ENCODE assay signal across 18 cellular contexts in genomic region chrX:97524340-97524739, GRCh38.
DNase-seq lines count a peak whose midpoint lies in the region; ATAC-seq, FAIRE-seq and TF ChIP-seq lines count a peak whose summit lies in the region.
"Had no signal": no experiment of that assay in that cellular context is flagged by ENCODE, and none has a peak within 500 bp of the region (broad histone marks: within the 10 kb centered on the region; RNA-seq: fewer than 3 reads in every experiment).

No MANE protein-coding gene starts in this region.

- POLR2A ChIA-PET in endothelial cell of umbilical vein (lab: Charles Lee) = interaction anchor here (1.0 kb wide), 1 partner anchor 39 kb away, joined by 3 read pairs; no protein-coding TSS in a partner anchor

- TF ChIP-seq CTCF in endothelial cell of umbilical vein (IDR thresholded peaks at IDR 0.05; ENCODE audit: extremely low read depth in 1 of 2, insufficient read depth in 1 of 2, low read depth in 1 of 2, low read length in 2 of 2) (no peak), type B pancreatic cell (conservative IDR thresholded peaks at IDR 0.05) (no peak)

- peaks cover 35% of the 10 kb centered on the region for H3K4me1 ChIP-seq in endothelial cell of umbilical vein (ENCODE audit: control insufficient read depth, extremely low read depth, insufficient read depth, low read length)
- H3K4me1 ChIP-seq: BE2C had no signal

- peak overlapping the region in 1 of 3 experiments; percentile 45 for H3K4me3 ChIP-seq in endothelial cell of umbilical vein (replicated peaks in 1 of 3; ENCODE audit: insufficient read depth in 1 of 3, low read depth in 1 of 3, low read length in 3 of 3)
- H3K4me3 ChIP-seq: GM23338 had no signal

- no peaks in the 10 kb centered on the region for H3K27me3 ChIP-seq in endothelial cell of umbilical vein (ENCODE audit: control insufficient read depth in 2 of 2, insufficient read depth in 2 of 2, low read length in 2 of 2)
- H3K27me3 ChIP-seq: BE2C had no signal

- dilution Hi-C loops in endothelial cell of umbilical vein (cut with MboI; ENCODE audit: extremely low pct_ligation_motif_present, low sequenced_read_pairs) = no loop called here

- no peak for FAIRE-seq in endothelial cell of umbilical vein (lab: Jason Lieb, UNC)
- FAIRE-seq: GM12891 had no signal

- peak overlapping the region; percentile 95 for H3K27ac ChIP-seq in endothelial cell of umbilical vein (ENCODE audit: insufficient read depth, low read depth, low read length)

- BruUV-seq in endothelial cell of umbilical vein (replicated peaks; lab: Mats Ljungman, UMichigan) = no TSS peak

- H3K9me3 ChIP-seq in endothelial cell of umbilical vein (replicated peaks; ENCODE audit: control insufficient read depth, insufficient read depth, low read length) = no peaks in the 10 kb centered on the region
- H3K9me3 ChIP-seq: BE2C had no signal

- intact Hi-C loops in endothelial cell of umbilical vein (cut with micrococcal nuclease) = loop anchor here (10.0 kb wide), 1 partner anchor 290 kb away; no protein-coding TSS in a partner anchor

- H3K9ac ChIP-seq in endothelial cell of umbilical vein (replicated peaks; ENCODE audit: extremely low read depth, insufficient read depth, low read length) = peak overlapping the region; percentile 88

- peak; percentile 25 for DNase-seq in ELR (ENCODE audit: low read depth)
- peak; percentile 24 for DNase-seq in NCI-H226
- peak; percentile 18 for DNase-seq in endothelial cell of umbilical vein (ENCODE audit: low read depth, low spot score)
- no peak for DNase-seq in type B pancreatic cell (ENCODE audit: extremely low spot score, unreplicated experiment)
- DNase-seq in mesenteric fat pad (ENCODE audit: low spot score) = no peak
- DNase-seq in foreskin melanocyte = no peak
- DNase-seq: BE2C; DMS79 treated with DMSO at 0.1 percent for 48 hours; NCI-H1436; NCI-H187 treated with DMSO at 0.1 percent for 48 hours; NCI-H2107; NCI-H510A treated with DMSO at 0.1 percent for 48 hours; NCI-H774; NK-92 treated with Interleukin-12 subunit alpha and Interleukin-12 subunit beta, amount 100 ng/mL, for 24 hours had no signal

- H3K9me3 Mint-ChIP-seq in type B pancreatic cell = peaks cover 15% of the 10 kb centered on the region

- peak overlapping the region; percentile 75 for H3K4me2 ChIP-seq in endothelial cell of umbilical vein (ENCODE audit: insufficient read depth, low read length)
- H3K4me2 ChIP-seq: GM23338 had no signal

- no peak for TF ChIP-seq POLR2A in endothelial cell of umbilical vein (IDR thresholded peaks at IDR 0.05; ENCODE audit: low read depth, low read length)

- no peaks in the 10 kb centered on the region for H3K36me3 ChIP-seq in endothelial cell of umbilical vein (ENCODE audit: control insufficient read depth in 2 of 2, extremely low read depth in 1 of 2, insufficient read depth in 2 of 2, low read length in 2 of 2)
- H3K36me3 ChIP-seq: BE2C had no signal

- no peaks in the 10 kb centered on the region for H3K27me3 Mint-ChIP-seq in type B pancreatic cell

- H3K4me3 Mint-ChIP-seq in type B pancreatic cell = peak overlapping the region; percentile 15
- H3K4me3 Mint-ChIP-seq: GM23338 had no signal

- CTCF ChIA-PET in endothelial cell of umbilical vein (lab: Charles Lee) = interaction anchor here (1.2 kb wide), 1 partner anchor 16 kb away, joined by 4 read pairs; no protein-coding TSS in a partner anchor

- H4K20me1 ChIP-seq in endothelial cell of umbilical vein (replicated peaks; ENCODE audit: control insufficient read depth, extremely low read depth, insufficient read depth, low read length) = no peaks in the 10 kb centered on the region

- H3K9me1 ChIP-seq in endothelial cell of umbilical vein (replicated peaks; ENCODE audit: control insufficient read depth, extremely low read depth, insufficient read depth, low read length) = no peaks in the 10 kb centered on the region

- H3K36me3 Mint-ChIP-seq in type B pancreatic cell = peaks cover 14% of the 10 kb centered on the region

- H3K27ac Mint-ChIP-seq in type B pancreatic cell = no peak overlapping the region
- H3K27ac Mint-ChIP-seq: GM23338 had no signal

- no peaks in the 10 kb centered on the region for H3K79me2 ChIP-seq in endothelial cell of umbilical vein (ENCODE audit: control insufficient read depth, insufficient read depth, low read length)

- ATAC-seq in HG03469 (IDR thresholded peaks at IDR 0.05; ENCODE audit: unreplicated experiment) = no peak
- ATAC-seq: GM23338, Panc1 had no signal

- H2AFZ ChIP-seq in endothelial cell of umbilical vein (ENCODE audit: low read depth, low read length) = no peak overlapping the region
- H2AFZ ChIP-seq: GM23338 had no signal

- peaks cover 20% of the 10 kb centered on the region for H3K4me1 Mint-ChIP-seq in type B pancreatic cell (ENCODE audit: unreplicated experiment)

TF ChIP-seq in endothelial cell of umbilical vein, 7 proteins besides CTCF, POLR2A, EP300 and RAD21:
- TF ChIP-seq MYC (IDR thresholded peaks at IDR 0.05; ENCODE audit: low read depth, low read length) (no peak), GATA2 (IDR thresholded peaks at IDR 0.05; ENCODE audit: insufficient read depth, insufficient read length, low read depth, low read length) (no peak), JUN (IDR thresholded peaks at IDR 0.05; ENCODE audit: borderline replicate concordance, insufficient read depth, insufficient read length, low read depth) (no peak), EZH2 (IDR thresholded peaks at IDR 0.05; ENCODE audit: borderline replicate concordance, low read depth, low read length, severe bottlenecking) (no peak), FOS (IDR thresholded peaks at IDR 0.05; ENCODE audit: borderline replicate concordance, insufficient read depth, low read length) (no peak), POLR2AphosphoS5 (IDR thresholded peaks at IDR 0.05; ENCODE audit: insufficient read depth, low read depth, low read length) (no peak)
- TF ChIP-seq, protein P1, sequence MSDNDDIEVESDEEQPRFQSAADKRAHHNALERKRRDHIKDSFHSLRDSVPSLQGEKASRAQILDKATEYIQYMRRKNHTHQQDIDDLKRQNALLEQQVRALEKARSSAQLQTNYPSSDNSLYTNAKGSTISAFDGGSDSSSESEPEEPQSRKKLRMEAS (IDR thresholded peaks at IDR 0.05; ENCODE audit: insufficient read depth, insufficient read length) = no peak

Comparison
In these comparisons a context has a peak if more than half of its experiments do, and no peak if none do; other contexts are left out.
1. DNase-seq: peak in ELR (single experiment), NCI-H226 (single experiment) and endothelial cell of umbilical vein (single experiment); none in type B pancreatic cell (single experiment), mesenteric fat pad (single experiment) and foreskin melanocyte (single experiment).